12 cellular contexts compared by ENCODE assay signal in genomic region chr22:22943521-22944267, GRCh38. TPM values are rescaled to one million over a fixed set of nuclear protein-coding genes. Genes with fewer than 3 reads are reported as not detected.
DNase-seq lines count a peak whose midpoint lies in the region; ATAC-seq and TF ChIP-seq lines count a peak whose summit lies in the region.
"Had no signal": no experiment of that assay in that cellular context is flagged by ENCODE, and none has a peak within 500 bp of the region (broad histone marks: within the 10 kb centered on the region; RNA-seq: fewer than 3 reads in every experiment).

No MANE protein-coding gene starts in this region.

- no peak for TF ChIP-seq POLR2A in erythroblast (IDR thresholded peaks at IDR 0.05; ENCODE audit: low read length)

- no peak overlapping the region for H3K27ac ChIP-seq in GM23248

- no peaks in the 10 kb centered on the region for H3F3A ChIP-seq in GM23248 (ENCODE audit: insufficient read depth)

- H3K9me3 ChIP-seq in GM23248 (ENCODE audit: low read depth) = no peaks in the 10 kb centered on the region

- H3K79me2 ChIP-seq in GM23248 (ENCODE audit: insufficient read depth) = no peaks in the 10 kb centered on the region

- no peaks in the 10 kb centered on the region for H3K36me3 ChIP-seq in GM23248 (ENCODE audit: low read depth)

- H3K4me3 ChIP-seq in GM23248 = no peak overlapping the region

- H3K4me3 Mint-ChIP-seq in natural killer cell treated with Interleukin-12 subunit alpha and Interleukin-12 subunit beta and Interleukin-15 and Interleukin-18, amount 100 ng/mL, for 72 hours = no peak overlapping the region
- no peak overlapping the region for H3K4me3 Mint-ChIP-seq in natural killer cell
- H3K4me3 Mint-ChIP-seq: T-helper 17 cell had no signal

- peaks cover 0 to 3% of the 10 kb centered on the region in 2 donors for H3K27me3 Mint-ChIP-seq in natural killer cell treated with Interleukin-12 subunit alpha and Interleukin-12 subunit beta and Interleukin-15 and Interleukin-18, amount 100 ng/mL, for 72 hours
- no peaks in the 10 kb centered on the region for H3K27me3 Mint-ChIP-seq in natural killer cell (ENCODE audit: low read depth in 2 of 2)

- H3K9ac ChIP-seq in GM23248 = no peak overlapping the region

- no peaks in the 10 kb centered on the region for H3K27me3 ChIP-seq in GM23248 (replicated peaks; ENCODE audit: insufficient read depth)

- H3K36me3 Mint-ChIP-seq in natural killer cell treated with Interleukin-12 subunit alpha and Interleukin-12 subunit beta and Interleukin-15 and Interleukin-18, amount 100 ng/mL, for 72 hours = no peaks in the 10 kb centered on the region
- no peaks in the 10 kb centered on the region for H3K36me3 Mint-ChIP-seq in natural killer cell

- intact Hi-C loops in natural killer cell (cut with micrococcal nuclease) = no loop called here

- ATAC-seq in natural killer cell treated with Interleukin-12 subunit alpha and Interleukin-12 subunit beta and Interleukin-15 and Interleukin-18, amount 100 ng/mL, for 72 hours = no peak
- ATAC-seq in natural killer cell = no peak
- no peak for ATAC-seq in GM18868 (IDR thresholded peaks at IDR 0.05; ENCODE audit: unreplicated experiment)

- H3K9me2 ChIP-seq in GM23248 (ENCODE audit: insufficient read depth) = no peaks in the 10 kb centered on the region

- H4K20me1 ChIP-seq in GM23248 (ENCODE audit: insufficient read depth) = no peaks in the 10 kb centered on the region

- no peaks in the 10 kb centered on the region for H3K9me3 Mint-ChIP-seq in natural killer cell treated with Interleukin-12 subunit alpha and Interleukin-12 subunit beta and Interleukin-15 and Interleukin-18, amount 100 ng/mL, for 72 hours
- no peaks in the 10 kb centered on the region for H3K9me3 Mint-ChIP-seq in natural killer cell

- in situ Hi-C loops in GM23248 (cut with MboI) = no loop called here

- TF ChIP-seq CTCF in natural killer cell (IDR thresholded peaks at IDR 0.05) = no peak

- H2AFZ ChIP-seq in GM23248 = no peak overlapping the region

- H3K4me2 ChIP-seq in GM23248 (ENCODE audit: unreplicated experiment) = no peak overlapping the region

- H3K27ac Mint-ChIP-seq in natural killer cell treated with Interleukin-12 subunit alpha and Interleukin-12 subunit beta and Interleukin-15 and Interleukin-18, amount 100 ng/mL, for 72 hours = no peak overlapping the region
- H3K27ac Mint-ChIP-seq in natural killer cell = no peak overlapping the region

- peaks cover 4 to 6% of the 10 kb centered on the region in 2 donors for H3K4me1 Mint-ChIP-seq in natural killer cell treated with Interleukin-12 subunit alpha and Interleukin-12 subunit beta and Interleukin-15 and Interleukin-18, amount 100 ng/mL, for 72 hours (ENCODE audit: low read depth in 2 of 2)
- H3K4me1 Mint-ChIP-seq in natural killer cell = peaks cover 6 to 13% of the 10 kb centered on the region in 2 donors

- 41 to 47% methylated on average over 13 to 14 of the region's 14 CpGs for WGBS in GM23248 (ENCODE audit: low coverage in 1 of 2, low lambda C conversion rate in 2 of 2, missing lambda C conversion rate in 2 of 2), 2 experiments

- H3K4me1 ChIP-seq in GM23248 (ENCODE audit: insufficient read depth) = peaks cover 4% of the 10 kb centered on the region; the same call in 1 of the 2 replicates

- peak; percentile 22 for DNase-seq in natural killer cell treated with Interleukin-12 subunit alpha and Interleukin-12 subunit beta and Interleukin-15 and Interleukin-18, amount 100 ng/mL, for 72 hours (ENCODE audit: low spot score)
- DNase-seq in natural killer cell = no peak
- DNase-seq in RPMI8226 = peak; percentile 6
- peak; percentile 45 for DNase-seq in islet precursor cell
- DNase-seq in ureter (ENCODE audit: low spot score) = peak; percentile 27
- DNase-seq in GM23248 = no peak
- DNase-seq in erythroblast (lab: John Stamatoyannopoulos, UW) = no peak
- DNase-seq: NCI-H2227 treated with DMSO at 0.1 percent for 48 hours, T-helper 17 cell had no signal

RNA-seq across cellular contexts. Expression of gene IGLL5, which starts 56.1 kb away (rescaled TPM):
- total RNA-seq in natural killer cell treated with Interleukin-12 subunit alpha and Interleukin-12 subunit beta and Interleukin-15 and Interleukin-18, amount 100 ng/mL, for 72 hours = 1 to 10 TPM in 1 of 2 donors, not detected in 1; 5.4 TPM
- total RNA-seq in natural killer cell (100 to 1,000 TPM in 1 of 3 donors, under 1 TPM in 2; 0.38 to 124 (median 0.93) TPM), ureter (34.5 TPM)
- not detected in 2 replicates for total RNA-seq in GM23248 (2014; rRNA removed; shearing (Covaris generic))
- not detected in 2 replicates for polyA plus RNA-seq in GM23248 (2016; fragmentation: Nextera tagmentation; extraction: Ambion mirVana)
- total RNA-seq: fibroblast of villous mesenchyme, HT1080 had no signal

Comparison
In these comparisons a context has a peak if more than half of its experiments do, and no peak if none do; other contexts are left out.
1. DNase-seq: peak in natural killer cell treated with Interleukin-12 subunit alpha and Interleukin-12 subunit beta and Interleukin-15 and Interleukin-18, amount 100 ng/mL, for 72 hours (single experiment), RPMI8226 (single experiment), islet precursor cell (single experiment) and ureter (single experiment); none in natural killer cell (single experiment), GM23248 (single experiment) and erythroblast (0 of 2).